1 cellular context compared by ENCODE assay signal in genomic region chr18:8602040-8602439, GRCh38.
TF ChIP-seq lines count a peak whose summit lies in the region.

No MANE protein-coding gene starts in this region.

TF ChIP-seq in GM12878, 131 proteins besides CTCF, POLR2A, EP300 and RAD21 (continued from another document):
- TF ChIP-seq, protein P1, sequence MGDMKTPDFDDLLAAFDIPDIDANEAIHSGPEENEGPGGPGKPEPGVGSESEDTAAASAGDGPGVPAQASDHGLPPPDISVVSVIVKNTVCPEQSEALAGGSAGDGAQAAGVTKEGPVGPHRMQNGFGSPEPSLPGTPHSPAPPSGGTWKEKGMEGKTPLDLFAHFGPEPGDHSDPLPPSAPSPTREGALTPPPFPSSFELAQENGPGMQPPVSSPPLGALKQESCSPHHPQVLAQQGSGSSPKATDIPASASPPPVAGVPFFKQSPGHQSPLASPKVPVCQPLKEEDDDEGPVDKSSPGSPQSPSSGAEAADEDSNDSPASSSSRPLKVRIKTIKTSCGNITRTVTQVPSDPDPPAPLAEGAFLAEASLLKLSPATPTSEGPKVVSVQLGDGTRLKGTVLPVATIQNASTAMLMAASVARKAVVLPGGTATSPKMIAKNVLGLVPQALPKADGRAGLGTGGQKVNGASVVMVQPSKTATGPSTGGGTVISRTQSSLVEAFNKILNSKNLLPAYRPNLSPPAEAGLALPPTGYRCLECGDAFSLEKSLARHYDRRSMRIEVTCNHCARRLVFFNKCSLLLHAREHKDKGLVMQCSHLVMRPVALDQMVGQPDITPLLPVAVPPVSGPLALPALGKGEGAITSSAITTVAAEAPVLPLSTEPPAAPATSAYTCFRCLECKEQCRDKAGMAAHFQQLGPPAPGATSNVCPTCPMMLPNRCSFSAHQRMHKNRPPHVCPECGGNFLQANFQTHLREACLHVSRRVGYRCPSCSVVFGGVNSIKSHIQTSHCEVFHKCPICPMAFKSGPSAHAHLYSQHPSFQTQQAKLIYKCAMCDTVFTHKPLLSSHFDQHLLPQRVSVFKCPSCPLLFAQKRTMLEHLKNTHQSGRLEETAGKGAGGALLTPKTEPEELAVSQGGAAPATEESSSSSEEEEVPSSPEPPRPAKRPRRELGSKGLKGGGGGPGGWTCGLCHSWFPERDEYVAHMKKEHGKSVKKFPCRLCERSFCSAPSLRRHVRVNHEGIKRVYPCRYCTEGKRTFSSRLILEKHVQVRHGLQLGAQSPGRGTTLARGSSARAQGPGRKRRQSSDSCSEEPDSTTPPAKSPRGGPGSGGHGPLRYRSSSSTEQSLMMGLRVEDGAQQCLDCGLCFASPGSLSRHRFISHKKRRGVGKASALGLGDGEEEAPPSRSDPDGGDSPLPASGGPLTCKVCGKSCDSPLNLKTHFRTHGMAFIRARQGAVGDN (IDR thresholded peaks at IDR 0.05): peak; percentile 77
- TF ChIP-seq KDM1A (IDR thresholded peaks at IDR 0.05; ENCODE audit: borderline replicate concordance): no peak
- peak; percentile 19; the same call in 1 of the 2 replicates for TF ChIP-seq IKZF1 (conservative IDR thresholded peaks at IDR 0.05)
- no peak; the same call in 1 of the 2 replicates for TF ChIP-seq TAF1 (IDR thresholded peaks at IDR 0.05; ENCODE audit: borderline replicate concordance, low read depth, low read length)
- no peak for TF ChIP-seq USF1 (IDR thresholded peaks at IDR 0.05; ENCODE audit: borderline replicate concordance, extremely low read length, insufficient read depth, low read depth, low read length)
- TF ChIP-seq, protein P2, sequence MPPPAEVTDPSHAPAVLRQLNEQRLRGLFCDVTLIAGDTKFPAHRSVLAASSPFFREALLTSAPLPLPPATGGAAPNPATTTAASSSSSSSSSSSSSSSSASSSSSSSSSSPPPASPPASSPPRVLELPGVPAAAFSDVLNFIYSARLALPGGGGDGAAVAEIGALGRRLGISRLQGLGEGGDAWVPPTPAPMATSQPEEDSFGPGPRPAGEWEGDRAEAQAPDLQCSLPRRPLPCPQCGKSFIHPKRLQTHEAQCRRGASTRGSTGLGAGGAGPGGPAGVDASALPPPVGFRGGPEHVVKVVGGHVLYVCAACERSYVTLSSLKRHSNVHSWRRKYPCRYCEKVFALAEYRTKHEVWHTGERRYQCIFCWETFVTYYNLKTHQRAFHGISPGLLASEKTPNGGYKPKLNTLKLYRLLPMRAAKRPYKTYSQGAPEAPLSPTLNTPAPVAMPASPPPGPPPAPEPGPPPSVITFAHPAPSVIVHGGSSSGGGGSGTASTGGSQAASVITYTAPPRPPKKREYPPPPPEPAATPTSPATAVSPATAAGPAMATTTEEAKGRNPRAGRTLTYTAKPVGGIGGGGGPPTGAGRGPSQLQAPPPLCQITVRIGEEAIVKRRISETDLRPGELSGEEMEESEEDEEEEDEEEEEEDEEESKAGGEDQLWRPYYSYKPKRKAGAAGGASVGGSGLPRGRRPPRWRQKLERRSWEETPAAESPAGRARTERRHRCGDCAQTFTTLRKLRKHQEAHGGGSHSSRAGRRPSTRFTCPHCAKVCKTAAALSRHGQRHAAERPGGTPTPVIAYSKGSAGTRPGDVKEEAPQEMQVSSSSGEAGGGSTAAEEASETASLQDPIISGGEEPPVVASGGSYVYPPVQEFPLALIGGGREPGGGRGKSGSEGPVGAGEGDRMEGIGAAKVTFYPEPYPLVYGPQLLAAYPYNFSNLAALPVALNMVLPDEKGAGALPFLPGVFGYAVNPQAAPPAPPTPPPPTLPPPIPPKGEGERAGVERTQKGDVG (CRISPR knock-in tag; IDR thresholded peaks at IDR 0.05): peak; percentile 85
- no peak for TF ChIP-seq E4F1 (IDR thresholded peaks at IDR 0.05; ENCODE audit: borderline replicate concordance, partially characterized antibody)
- no peak for TF ChIP-seq SUZ12 (IDR thresholded peaks at IDR 0.05; ENCODE audit: unreplicated experiment)
- TF ChIP-seq HDGF (IDR thresholded peaks at IDR 0.05): peak; percentile 40; the same call in 1 of the 2 replicates
- TF ChIP-seq ZNF592 (IDR thresholded peaks at IDR 0.05): peak; percentile 63; the same call in 1 of the 2 replicates
- TF ChIP-seq JUND (IDR thresholded peaks at IDR 0.05; ENCODE audit: low read depth, low read length): no peak
- TF ChIP-seq, protein P3, sequence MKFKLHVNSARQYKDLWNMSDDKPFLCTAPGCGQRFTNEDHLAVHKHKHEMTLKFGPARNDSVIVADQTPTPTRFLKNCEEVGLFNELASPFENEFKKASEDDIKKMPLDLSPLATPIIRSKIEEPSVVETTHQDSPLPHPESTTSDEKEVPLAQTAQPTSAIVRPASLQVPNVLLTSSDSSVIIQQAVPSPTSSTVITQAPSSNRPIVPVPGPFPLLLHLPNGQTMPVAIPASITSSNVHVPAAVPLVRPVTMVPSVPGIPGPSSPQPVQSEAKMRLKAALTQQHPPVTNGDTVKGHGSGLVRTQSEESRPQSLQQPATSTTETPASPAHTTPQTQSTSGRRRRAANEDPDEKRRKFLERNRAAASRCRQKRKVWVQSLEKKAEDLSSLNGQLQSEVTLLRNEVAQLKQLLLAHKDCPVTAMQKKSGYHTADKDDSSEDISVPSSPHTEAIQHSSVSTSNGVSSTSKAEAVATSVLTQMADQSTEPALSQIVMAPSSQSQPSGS (IDR thresholded peaks at IDR 0.05; ENCODE audit: low read length): no peak
- TF ChIP-seq PAX8 (IDR thresholded peaks at IDR 0.05): 0 out of 2 replicates have a peak, but pooled peaks have one; percentile 4
- peak; percentile 5; the same call in 1 of the 2 replicates for TF ChIP-seq ATF7 (IDR thresholded peaks at IDR 0.05; ENCODE audit: low read depth)
- TF ChIP-seq PAX5 (IDR thresholded peaks at IDR 0.05; ENCODE audit: borderline replicate concordance, low read depth, low read length): peak; percentile 11; the same call in 1 of the 2 replicates
- TF ChIP-seq NFIC (IDR thresholded peaks at IDR 0.05; ENCODE audit: low read depth, low read length): peak; percentile 9; the same call in 1 of the 2 replicates
- TF ChIP-seq SMARCA5 (IDR thresholded peaks at IDR 0.05): no peak
- no peak for TF ChIP-seq CBFB (IDR thresholded peaks at IDR 0.05; ENCODE audit: low read depth)
- TF ChIP-seq ASH2L (IDR thresholded peaks at IDR 0.05; ENCODE audit: borderline replicate concordance, low read depth): no peak
- TF ChIP-seq POLR2AphosphoS2 (IDR thresholded peaks at IDR 0.05; ENCODE audit: low read depth, low read length): no peak
- no peak for TF ChIP-seq SMAD5 (IDR thresholded peaks at IDR 0.05; ENCODE audit: low read depth)
- peak; percentile 56; the same call in 1 of the 2 replicates for TF ChIP-seq PRDM15 (CRISPR knock-in tag; IDR thresholded peaks at IDR 0.05)
- TF ChIP-seq, protein P4, sequence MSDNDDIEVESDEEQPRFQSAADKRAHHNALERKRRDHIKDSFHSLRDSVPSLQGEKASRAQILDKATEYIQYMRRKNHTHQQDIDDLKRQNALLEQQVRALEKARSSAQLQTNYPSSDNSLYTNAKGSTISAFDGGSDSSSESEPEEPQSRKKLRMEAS (IDR thresholded peaks at IDR 0.05; ENCODE audit: low read depth, low read length): no peak
- TF ChIP-seq IKZF2 (IDR thresholded peaks at IDR 0.05): peak; percentile 6 to 28; a peak in 2 of 4 replicates
- TF ChIP-seq SREBF2 (IDR thresholded peaks at IDR 0.05; ENCODE audit: low read length): no peak
- TF ChIP-seq BHLHE40 (IDR thresholded peaks at IDR 0.05; ENCODE audit: borderline replicate concordance in 1 of 2, low read depth in 2 of 2, low read length in 1 of 2): 0 out of 4 replicates have a peak, but pooled peaks of 1 of the 2 experiments have one; percentile 2
